Comparison of ENCODE assay signal across 8 cellular contexts in the genomic region with DNA sequence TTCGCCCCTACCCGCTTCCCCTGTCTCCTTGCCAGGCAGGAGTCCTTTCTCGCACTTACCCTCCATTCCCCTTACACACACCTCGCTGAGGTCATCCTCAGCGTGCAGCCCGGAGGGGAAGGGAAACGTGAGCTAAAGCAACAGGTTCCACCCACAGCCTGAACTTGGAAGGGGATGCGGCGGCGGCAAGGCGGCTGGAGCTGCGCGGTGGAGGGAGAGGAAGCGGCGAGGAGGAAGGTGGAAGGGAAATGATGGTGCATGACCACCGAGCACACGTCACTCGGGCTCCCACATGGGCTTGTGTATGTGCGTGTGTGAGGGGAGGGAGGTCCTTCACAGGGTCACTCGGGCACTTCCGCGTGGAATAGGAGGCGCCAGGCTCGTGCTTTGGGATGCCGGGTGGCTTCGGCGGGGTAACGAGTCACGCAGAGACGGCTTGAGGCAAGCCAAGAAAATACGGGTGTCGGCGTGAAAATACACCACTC.
DNase-seq lines count a peak whose midpoint lies in the region; ATAC-seq, FAIRE-seq and TF ChIP-seq lines count a peak whose summit lies in the region.

No MANE protein-coding gene starts in this region.

- peaks cover 18% of the 10 kb centered on the region for H4K20me1 ChIP-seq in PC-3 (ENCODE audit: low read length)

- peak overlapping the region; percentile 96 for H3K4me2 ChIP-seq in PC-3 (ENCODE audit: low read length)

- no peak overlapping the region for H3K27ac Mint-ChIP-seq in CD8-positive, alpha-beta T cell

- H3K27ac ChIP-seq in CD8-positive, alpha-beta T cell (ENCODE audit: low read depth, low read length) = no peak overlapping the region
- peak overlapping the region; percentile 90 for H3K27ac ChIP-seq in PC-3 (ENCODE audit: low read length)
- H3K27ac ChIP-seq in skin epidermis = peak overlapping the region; percentile 40 to 98 (median 83)

- CTCF ChIA-PET in CD8-positive, alpha-beta T cell (lab: Charles Lee) = no interaction called here
- CTCF ChIA-PET in PC-3 (lab: Charles Lee) = interaction anchor here (0.6 to 1.4 kb wide), 3 partner anchors 42 to 65 kb away, joined by 3 to 9 read pairs (median 5); no protein-coding TSS in a partner anchor

- intact Hi-C loops in CD8-positive, alpha-beta T cell (cut with DNase I, micrococcal nuclease) = no loop called here
- intact Hi-C loops in PC-3 (cut with micrococcal nuclease) = loop anchor here (1.0 to 10.0 kb wide), 5 partner anchors 31 to 598 kb away; no protein-coding TSS in a partner anchor

- H3K4me1 ChIP-seq in CD8-positive, alpha-beta T cell (ENCODE audit: insufficient read depth, low read length) = peaks cover 3% of the 10 kb centered on the region
- H3K4me1 ChIP-seq in PC-3 (ENCODE audit: insufficient read depth, low read length) = peaks cover 43% of the 10 kb centered on the region

- H3K79me2 ChIP-seq in PC-3 (ENCODE audit: low read length) = peaks cover 30% of the 10 kb centered on the region

- peak overlapping the region; percentile 27 for H3K4me3 ChIP-seq in CD8-positive, alpha-beta T cell (ENCODE audit: low read depth, low read length)
- H3K4me3 ChIP-seq in PC-3 (ENCODE audit: low read length) (peak overlapping the region; percentile 76), bronchial epithelial cell (ENCODE audit: low read depth, low read length) (peak overlapping the region; percentile 66), skin epidermis (peak overlapping the region; percentile 49 to 64 (median 56))

- H3K9me2 ChIP-seq in PC-3 (replicated peaks; ENCODE audit: low read length) = no peaks in the 10 kb centered on the region

- H2AFZ ChIP-seq in PC-3 (ENCODE audit: low read length) = peak overlapping the region; percentile 78

- H3K9ac ChIP-seq in PC-3 (ENCODE audit: low read length) = peak overlapping the region; percentile 84

- no peak for FAIRE-seq in bronchial epithelial cell (lab: Jason Lieb, UNC)

- H3K4me1 Mint-ChIP-seq in CD8-positive, alpha-beta T cell (ENCODE audit: low read depth) = peaks cover 13% of the 10 kb centered on the region

- POLR2A ChIA-PET in CD8-positive, alpha-beta T cell (lab: Charles Lee) = no interaction called here
- POLR2A ChIA-PET in PC-3 (lab: Charles Lee; ENCODE audit: unreplicated experiment) = interaction anchor here (0.5 to 1.2 kb wide), 5 partner anchors 13 to 128 kb away, joined by 3 to 9 read pairs (median 4); no protein-coding TSS in a partner anchor

- no peaks in the 10 kb centered on the region for H3K9me3 ChIP-seq in CD8-positive, alpha-beta T cell (ENCODE audit: low read length)
- H3K9me3 ChIP-seq in PC-3 (ENCODE audit: low read length) = no peaks in the 10 kb centered on the region

- no peaks in the 10 kb centered on the region for H3K36me3 ChIP-seq in CD8-positive, alpha-beta T cell (ENCODE audit: insufficient read depth, low read length)
- peaks cover 4% of the 10 kb centered on the region; the same call in 1 of the 2 replicates for H3K36me3 ChIP-seq in PC-3 (ENCODE audit: low read depth, low read length)
- H3K36me3 ChIP-seq in bronchial epithelial cell (ENCODE audit: control insufficient read depth, insufficient read depth, low read length) = no peaks in the 10 kb centered on the region

- TSS peak; percentile 62 for BruUV-seq in PC-3 (replicated peaks; lab: Mats Ljungman, UMichigan)

- peaks cover 47% of the 10 kb centered on the region for H3K27me3 Mint-ChIP-seq in CD8-positive, alpha-beta T cell (ENCODE audit: low read depth)

- H3F3A ChIP-seq in PC-3 (ENCODE audit: low read length, unreplicated experiment) = no peaks in the 10 kb centered on the region

- H3K4me3 Mint-ChIP-seq in CD8-positive, alpha-beta T cell = peak overlapping the region; percentile 79

- TF ChIP-seq CTCF in CD8-positive, alpha-beta T cell (IDR thresholded peaks at IDR 0.05) = no peak
- no peak for TF ChIP-seq CTCF in PC-3 (conservative IDR thresholded peaks at IDR 0.05; ENCODE audit: low read depth, low read length)
- TF ChIP-seq CTCF in bronchial epithelial cell (IDR thresholded peaks at IDR 0.05; ENCODE audit: insufficient read depth, low read length, severe bottlenecking) = no peak

- peaks cover 11% of the 10 kb centered on the region for H3K27me3 ChIP-seq in CD8-positive, alpha-beta T cell (ENCODE audit: insufficient read depth, low read length)
- H3K27me3 ChIP-seq in PC-3 (ENCODE audit: low read length) (no peaks in the 10 kb centered on the region), bronchial epithelial cell (ENCODE audit: control insufficient read depth, insufficient read depth, low read length) (no peaks in the 10 kb centered on the region)

- H3K9me3 Mint-ChIP-seq in CD8-positive, alpha-beta T cell = no peaks in the 10 kb centered on the region

- ATAC-seq in CD8-positive, alpha-beta T cell = no peak
- ATAC-seq in GM19023 (IDR thresholded peaks at IDR 0.05; ENCODE audit: unreplicated experiment) = peak; percentile 24
- peak; percentile 31 for ATAC-seq in HG03175 (IDR thresholded peaks at IDR 0.05; ENCODE audit: unreplicated experiment)
- ATAC-seq in PC-3 = peak; percentile 5

- no peaks in the 10 kb centered on the region for H3K36me3 Mint-ChIP-seq in CD8-positive, alpha-beta T cell

- DNase-seq in CD8-positive, alpha-beta T cell = no peak
- DNase-seq in PC-3 (peak; percentile 78), bronchial epithelial cell (ENCODE audit: low read depth) (peak; percentile 86), inferior parietal cortex (ENCODE audit: extremely low spot score) (peak; percentile 48), DMS114 treated with DMSO at 0.1 percent for 48 hours (lab: John Stamatoyannopoulos, UW; ENCODE audit: unreplicated experiment) (no peak)

Comparison
In these comparisons a context has a peak if more than half of its experiments do, and no peak if none do; other contexts are left out.
1. DNase-seq: peak in PC-3 (single experiment), bronchial epithelial cell (single experiment) and inferior parietal cortex (single experiment); none in CD8-positive, alpha-beta T cell (0 of 7) and DMS114 treated with DMSO at 0.1 percent for 48 hours (single experiment).
2. Peak in every context shown above with its lines, with median percentiles within 50 percentile points of each other: H3K4me3 ChIP-seq.